2 cellular contexts compared by ENCODE assay signal in genomic region chr16:89275284-89275584, GRCh38.
TF ChIP-seq lines count a peak whose summit lies in the region.

No MANE protein-coding gene starts in this region.

TF ChIP-seq in GM23338, 12 proteins besides CTCF, POLR2A, EP300 and RAD21:
- TF ChIP-seq ZNF331 (CRISPR knock-in tag; IDR thresholded peaks at IDR 0.05; ENCODE audit: low read depth) (no peak), POLR2AphosphoS5 (IDR thresholded peaks at IDR 0.05; ENCODE audit: low read depth) (no peak), ZNF114 (CRISPR knock-in tag; IDR thresholded peaks at IDR 0.05) (no peak), JUNB (IDR thresholded peaks at IDR 0.05; ENCODE audit: unreplicated experiment) (no peak), EZH2 (IDR thresholded peaks at IDR 0.05; ENCODE audit: low read depth, unreplicated experiment) (no peak), EZH2phosphoT487 (IDR thresholded peaks at IDR 0.05; ENCODE audit: unreplicated experiment) (no peak), NANOG (IDR thresholded peaks at IDR 0.05; ENCODE audit: borderline replicate concordance) (no peak), CREB1 (CRISPR knock-in tag; IDR thresholded peaks at IDR 0.05; ENCODE audit: low read depth) (no peak), STAT1 (IDR thresholded peaks at IDR 0.05; ENCODE audit: unreplicated experiment) (no peak)
- TF ChIP-seq, protein P1, sequence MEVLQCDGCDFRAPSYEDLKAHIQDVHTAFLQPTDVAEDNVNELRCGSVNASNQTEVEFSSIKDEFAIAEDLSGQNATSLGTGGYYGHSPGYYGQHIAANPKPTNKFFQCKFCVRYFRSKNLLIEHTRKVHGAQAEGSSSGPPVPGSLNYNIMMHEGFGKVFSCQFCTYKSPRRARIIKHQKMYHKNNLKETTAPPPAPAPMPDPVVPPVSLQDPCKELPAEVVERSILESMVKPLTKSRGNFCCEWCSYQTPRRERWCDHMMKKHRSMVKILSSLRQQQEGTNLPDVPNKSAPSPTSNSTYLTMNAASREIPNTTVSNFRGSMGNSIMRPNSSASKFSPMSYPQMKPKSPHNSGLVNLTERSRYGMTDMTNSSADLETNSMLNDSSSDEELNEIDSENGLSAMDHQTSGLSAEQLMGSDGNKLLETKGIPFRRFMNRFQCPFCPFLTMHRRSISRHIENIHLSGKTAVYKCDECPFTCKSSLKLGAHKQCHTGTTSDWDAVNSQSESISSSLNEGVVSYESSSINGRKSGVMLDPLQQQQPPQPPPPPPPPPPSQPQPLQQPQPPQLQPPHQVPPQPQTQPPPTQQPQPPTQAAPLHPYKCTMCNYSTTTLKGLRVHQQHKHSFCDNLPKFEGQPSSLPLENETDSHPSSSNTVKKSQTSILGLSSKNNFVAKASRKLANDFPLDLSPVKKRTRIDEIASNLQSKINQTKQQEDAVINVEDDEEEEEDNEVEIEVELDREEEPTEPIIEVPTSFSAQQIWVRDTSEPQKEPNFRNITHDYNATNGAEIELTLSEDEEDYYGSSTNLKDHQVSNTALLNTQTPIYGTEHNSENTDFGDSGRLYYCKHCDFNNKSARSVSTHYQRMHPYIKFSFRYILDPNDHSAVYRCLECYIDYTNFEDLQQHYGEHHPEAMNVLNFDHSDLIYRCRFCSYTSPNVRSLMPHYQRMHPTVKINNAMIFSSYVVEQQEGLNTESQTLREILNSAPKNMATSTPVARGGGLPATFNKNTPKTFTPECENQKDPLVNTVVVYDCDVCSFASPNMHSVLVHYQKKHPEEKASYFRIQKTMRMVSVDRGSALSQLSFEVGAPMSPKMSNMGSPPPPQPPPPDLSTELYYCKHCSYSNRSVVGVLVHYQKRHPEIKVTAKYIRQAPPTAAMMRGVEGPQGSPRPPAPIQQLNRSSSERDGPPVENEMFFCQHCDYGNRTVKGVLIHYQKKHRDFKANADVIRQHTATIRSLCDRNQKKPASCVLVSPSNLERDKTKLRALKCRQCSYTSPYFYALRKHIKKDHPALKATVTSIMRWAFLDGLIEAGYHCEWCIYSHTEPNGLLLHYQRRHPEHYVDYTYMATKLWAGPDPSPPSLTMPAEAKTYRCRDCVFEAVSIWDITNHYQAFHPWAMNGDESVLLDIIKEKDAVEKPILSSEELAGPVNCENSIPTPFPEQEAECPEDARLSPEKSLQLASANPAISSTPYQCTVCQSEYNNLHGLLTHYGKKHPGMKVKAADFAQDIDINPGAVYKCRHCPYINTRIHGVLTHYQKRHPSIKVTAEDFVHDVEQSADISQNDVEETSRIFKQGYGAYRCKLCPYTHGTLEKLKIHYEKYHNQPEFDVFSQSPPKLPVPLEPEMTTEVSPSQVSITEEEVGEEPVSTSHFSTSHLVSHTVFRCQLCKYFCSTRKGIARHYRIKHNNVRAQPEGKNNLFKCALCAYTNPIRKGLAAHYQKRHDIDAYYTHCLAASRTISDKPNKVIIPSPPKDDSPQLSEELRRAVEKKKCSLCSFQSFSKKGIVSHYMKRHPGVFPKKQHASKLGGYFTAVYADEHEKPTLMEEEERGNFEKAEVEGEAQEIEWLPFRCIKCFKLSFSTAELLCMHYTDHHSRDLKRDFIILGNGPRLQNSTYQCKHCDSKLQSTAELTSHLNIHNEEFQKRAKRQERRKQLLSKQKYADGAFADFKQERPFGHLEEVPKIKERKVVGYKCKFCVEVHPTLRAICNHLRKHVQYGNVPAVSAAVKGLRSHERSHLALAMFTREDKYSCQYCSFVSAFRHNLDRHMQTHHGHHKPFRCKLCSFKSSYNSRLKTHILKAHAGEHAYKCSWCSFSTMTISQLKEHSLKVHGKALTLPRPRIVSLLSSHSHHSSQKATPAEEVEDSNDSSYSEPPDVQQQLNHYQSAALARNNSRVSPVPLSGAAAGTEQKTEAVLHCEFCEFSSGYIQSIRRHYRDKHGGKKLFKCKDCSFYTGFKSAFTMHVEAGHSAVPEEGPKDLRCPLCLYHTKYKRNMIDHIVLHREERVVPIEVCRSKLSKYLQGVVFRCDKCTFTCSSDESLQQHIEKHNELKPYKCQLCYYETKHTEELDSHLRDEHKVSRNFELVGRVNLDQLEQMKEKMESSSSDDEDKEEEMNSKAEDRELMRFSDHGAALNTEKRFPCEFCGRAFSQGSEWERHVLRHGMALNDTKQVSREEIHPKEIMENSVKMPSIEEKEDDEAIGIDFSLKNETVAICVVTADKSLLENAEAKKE (CRISPR knock-in tag; IDR thresholded peaks at IDR 0.05): no peak
- TF ChIP-seq, protein P2, sequence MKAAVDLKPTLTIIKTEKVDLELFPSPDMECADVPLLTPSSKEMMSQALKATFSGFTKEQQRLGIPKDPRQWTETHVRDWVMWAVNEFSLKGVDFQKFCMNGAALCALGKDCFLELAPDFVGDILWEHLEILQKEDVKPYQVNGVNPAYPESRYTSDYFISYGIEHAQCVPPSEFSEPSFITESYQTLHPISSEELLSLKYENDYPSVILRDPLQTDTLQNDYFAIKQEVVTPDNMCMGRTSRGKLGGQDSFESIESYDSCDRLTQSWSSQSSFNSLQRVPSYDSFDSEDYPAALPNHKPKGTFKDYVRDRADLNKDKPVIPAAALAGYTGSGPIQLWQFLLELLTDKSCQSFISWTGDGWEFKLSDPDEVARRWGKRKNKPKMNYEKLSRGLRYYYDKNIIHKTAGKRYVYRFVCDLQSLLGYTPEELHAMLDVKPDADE (IDR thresholded peaks at IDR 0.05): no peak
- TF ChIP-seq, protein P3, sequence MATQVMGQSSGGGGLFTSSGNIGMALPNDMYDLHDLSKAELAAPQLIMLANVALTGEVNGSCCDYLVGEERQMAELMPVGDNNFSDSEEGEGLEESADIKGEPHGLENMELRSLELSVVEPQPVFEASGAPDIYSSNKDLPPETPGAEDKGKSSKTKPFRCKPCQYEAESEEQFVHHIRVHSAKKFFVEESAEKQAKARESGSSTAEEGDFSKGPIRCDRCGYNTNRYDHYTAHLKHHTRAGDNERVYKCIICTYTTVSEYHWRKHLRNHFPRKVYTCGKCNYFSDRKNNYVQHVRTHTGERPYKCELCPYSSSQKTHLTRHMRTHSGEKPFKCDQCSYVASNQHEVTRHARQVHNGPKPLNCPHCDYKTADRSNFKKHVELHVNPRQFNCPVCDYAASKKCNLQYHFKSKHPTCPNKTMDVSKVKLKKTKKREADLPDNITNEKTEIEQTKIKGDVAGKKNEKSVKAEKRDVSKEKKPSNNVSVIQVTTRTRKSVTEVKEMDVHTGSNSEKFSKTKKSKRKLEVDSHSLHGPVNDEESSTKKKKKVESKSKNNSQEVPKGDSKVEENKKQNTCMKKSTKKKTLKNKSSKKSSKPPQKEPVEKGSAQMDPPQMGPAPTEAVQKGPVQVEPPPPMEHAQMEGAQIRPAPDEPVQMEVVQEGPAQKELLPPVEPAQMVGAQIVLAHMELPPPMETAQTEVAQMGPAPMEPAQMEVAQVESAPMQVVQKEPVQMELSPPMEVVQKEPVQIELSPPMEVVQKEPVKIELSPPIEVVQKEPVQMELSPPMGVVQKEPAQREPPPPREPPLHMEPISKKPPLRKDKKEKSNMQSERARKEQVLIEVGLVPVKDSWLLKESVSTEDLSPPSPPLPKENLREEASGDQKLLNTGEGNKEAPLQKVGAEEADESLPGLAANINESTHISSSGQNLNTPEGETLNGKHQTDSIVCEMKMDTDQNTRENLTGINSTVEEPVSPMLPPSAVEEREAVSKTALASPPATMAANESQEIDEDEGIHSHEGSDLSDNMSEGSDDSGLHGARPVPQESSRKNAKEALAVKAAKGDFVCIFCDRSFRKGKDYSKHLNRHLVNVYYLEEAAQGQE (IDR thresholded peaks at IDR 0.05; ENCODE audit: unreplicated experiment): no peak

TF ChIP-seq in K562, 482 proteins besides CTCF, POLR2A, EP300 and RAD21:
- TF ChIP-seq HMGXB4 (CRISPR knock-in tag; IDR thresholded peaks at IDR 0.05) (no peak), RBM22 (IDR thresholded peaks at IDR 0.05; ENCODE audit: low read depth, low read length, poor library complexity, severe bottlenecking) (peak; percentile 66)
